8 cellular contexts compared by ENCODE assay signal in genomic region chr20:47356526-47357295, GRCh38. TPM values are rescaled to one million over a fixed set of nuclear protein-coding genes. Genes with fewer than 3 reads are reported as not detected.
DNase-seq lines count a peak whose midpoint lies in the region; ATAC-seq, FAIRE-seq and TF ChIP-seq lines count a peak whose summit lies in the region.

TSS of gene ZMYND8 (minus strand) at chr20:47356699. CDS start at chr20:47356670, 29 bp downstream.

- peaks cover 39% of the 10 kb centered on the region for H3K4me1 Mint-ChIP-seq in activated naive CD8-positive, alpha-beta T cell treated with anti-CD3 and anti-CD28 coated beads, Interleukin-2, amount 50 U/mL, for 24 hours

- H3K4me2 ChIP-seq in trophoblast cell (ENCODE audit: low read length), result peak within 1 kb of the TSS; percentile 52

- H4K91ac ChIP-seq in trophoblast cell (ENCODE audit: low read depth, low read length), result peak within 1 kb of the TSS; percentile 100

- peak; percentile 39 for ATAC-seq in HG02623 (IDR thresholded peaks at IDR 0.05; ENCODE audit: unreplicated experiment)
- ATAC-seq in activated naive CD8-positive, alpha-beta T cell treated with anti-CD3 and anti-CD28 coated beads, Interleukin-2, amount 50 U/mL, for 24 hours, result peak; percentile 84
- ATAC-seq in Right ventricle myocardium inferior, result peak; percentile 58

- peak within 1 kb of the TSS; percentile 76 for H3K9ac ChIP-seq in trophoblast cell (ENCODE audit: low read length)

- H3K79me2 ChIP-seq in trophoblast cell (ENCODE audit: control insufficient read depth, insufficient read depth, low read length, poor library complexity), result peaks cover 42% of the 10 kb centered on the region

- no peak within 1 kb of the TSS for H3K4me3 ChIP-seq in trophoblast cell (ENCODE audit: low read depth, low read length)
- peak within 1 kb of the TSS in 1 of 2 donors; percentile 12 for H3K4me3 ChIP-seq in tibial artery

- H3K9me3 ChIP-seq in trophoblast cell (ENCODE audit: insufficient read depth, low read depth, low read length) (no peaks in the 10 kb centered on the region), tibial artery (no peaks in the 10 kb centered on the region)

- H2BK5ac ChIP-seq in trophoblast cell (ENCODE audit: low read depth, low read length, poor library complexity), result peak within 1 kb of the TSS; percentile 100

- no peaks in the 10 kb centered on the region for H3K27me3 Mint-ChIP-seq in activated naive CD8-positive, alpha-beta T cell treated with anti-CD3 and anti-CD28 coated beads, Interleukin-2, amount 50 U/mL, for 24 hours

- H2AFZ ChIP-seq in trophoblast cell (ENCODE audit: insufficient read depth, low read length, poor library complexity), result peak within 1 kb of the TSS; percentile 51

- no peaks in the 10 kb centered on the region for H3K27me3 ChIP-seq in trophoblast cell (ENCODE audit: insufficient read depth, low read length)
- no peaks in the 10 kb centered on the region for H3K27me3 ChIP-seq in tibial artery

- peak within 1 kb of the TSS; percentile 93 for H3K14ac ChIP-seq in trophoblast cell (ENCODE audit: low read length)

- H2BK12ac ChIP-seq in trophoblast cell (ENCODE audit: low read length), result peak within 1 kb of the TSS; percentile 89

- peak within 1 kb of the TSS; percentile 88 for H4K12ac ChIP-seq in trophoblast cell (ENCODE audit: low read depth, low read length)

- peak; percentile 96 for FAIRE-seq in G401.6 (lab: Jason Lieb, UNC)

- H3K27ac Mint-ChIP-seq in activated naive CD8-positive, alpha-beta T cell treated with anti-CD3 and anti-CD28 coated beads, Interleukin-2, amount 50 U/mL, for 24 hours, result peak within 1 kb of the TSS; percentile 96

- H3K4me3 Mint-ChIP-seq in activated naive CD8-positive, alpha-beta T cell treated with anti-CD3 and anti-CD28 coated beads, Interleukin-2, amount 50 U/mL, for 24 hours, result peak within 1 kb of the TSS; percentile 94

- H3K9me3 Mint-ChIP-seq in activated naive CD8-positive, alpha-beta T cell treated with anti-CD3 and anti-CD28 coated beads, Interleukin-2, amount 50 U/mL, for 24 hours, result no peaks in the 10 kb centered on the region

- peak within 1 kb of the TSS; percentile 93 for H4K8ac ChIP-seq in trophoblast cell (ENCODE audit: low read depth, low read length)

- peaks cover 83% of the 10 kb centered on the region for H3K79me1 ChIP-seq in trophoblast cell (ENCODE audit: low read length)

- WGBS in trophoblast cell (ENCODE audit: extremely low coverage, insufficient coverage, insufficient read length), result no CpG with 5 or more reads among the region's 21 CpGs

- H3K4ac ChIP-seq in trophoblast cell (ENCODE audit: low read depth, low read length), result peak within 1 kb of the TSS; percentile 98

- peak within 1 kb of the TSS; percentile 94 for H3K18ac ChIP-seq in trophoblast cell (ENCODE audit: low read length)

- H3K23ac ChIP-seq in trophoblast cell (ENCODE audit: low read length), result no peak within 1 kb of the TSS

- H3K36me3 Mint-ChIP-seq in activated naive CD8-positive, alpha-beta T cell treated with anti-CD3 and anti-CD28 coated beads, Interleukin-2, amount 50 U/mL, for 24 hours (ENCODE audit: low read depth), result peaks cover 12% of the 10 kb centered on the region

- peak within 1 kb of the TSS; percentile 80 for H2AK5ac ChIP-seq in trophoblast cell (ENCODE audit: low read length)

- H3K27ac ChIP-seq in trophoblast cell (ENCODE audit: low read depth, low read length) (peak within 1 kb of the TSS; percentile 100), tibial artery (peak within 1 kb of the TSS; percentile 84 to 97)

- H3K36me3 ChIP-seq in trophoblast cell (ENCODE audit: control insufficient read depth in 1 of 2, insufficient read depth in 2 of 2, low read length in 2 of 2) (no peaks in the 10 kb centered on the region), tibial artery (no peaks in the 10 kb centered on the region)

- no peak for TF ChIP-seq CTCF in tibial artery (IDR thresholded peaks at IDR 0.05)

- intact Hi-C loops in Right ventricle myocardium inferior (cut with DNase I) (no loop called here), tibial artery (cut with DNase I; ENCODE audit: low total_unique reads) (no loop called here)

- DNase-seq in NCI-H146 treated with DMSO at 0.1 percent for 48 hours (lab: John Stamatoyannopoulos, UW; ENCODE audit: unreplicated experiment) (peak; percentile 95), T-helper 1 cell (peak; percentile 72 to 96 (median 81)), Right ventricle myocardium inferior (ENCODE audit: missing footprints) (peak; percentile 91), trophoblast cell (peak; percentile 96 to 98), tibial artery (peak; percentile 84 to 96)
- peak; percentile 92 for DNase-seq in activated naive CD8-positive, alpha-beta T cell treated with anti-CD3 and anti-CD28 coated beads, Interleukin-2, amount 50 U/mL, for 24 hours

- H2BK120ac ChIP-seq in trophoblast cell (ENCODE audit: insufficient read depth, low read length, poor library complexity), result peak within 1 kb of the TSS; percentile 98

- H3K4me1 ChIP-seq in trophoblast cell (ENCODE audit: control insufficient read depth in 1 of 2, insufficient read depth in 2 of 2, low read length in 2 of 2), result peaks cover 53 to 72% of the 10 kb centered on the region in 2 experiments
- H3K4me1 ChIP-seq in tibial artery, result peaks cover 23 to 100% (median 96%) of the 10 kb centered on the region in 4 donors

RNA-seq across cellular contexts. Expression of gene ZMYND8, which starts in this region (rescaled TPM):
- total RNA-seq in Right ventricle myocardium inferior, result 36.1 TPM
- 44.5 and 45.1 TPM in 2 replicates for polyA plus RNA-seq in trophoblast cell (2013)
